ENCODE assay signal across 1 cellular context in genomic region chr11:43924112-43924855, GRCh38.
TF ChIP-seq lines count a peak whose summit lies in the region.

No MANE protein-coding gene starts in this region.

TF ChIP-seq in SK-N-SH treated with all-trans-retinoic acid at 6 μM for 48 hours, 23 proteins besides CTCF, POLR2A, EP300 and RAD21:
- TF ChIP-seq TSHZ2 (CRISPR knock-in tag; IDR thresholded peaks at IDR 0.05) (peak; percentile 24; the same call in 1 of the 2 replicates), ESRRG (CRISPR knock-in tag; IDR thresholded peaks at IDR 0.05) (no peak), ZNF70 (CRISPR knock-in tag; IDR thresholded peaks at IDR 0.05) (0 out of 2 replicates have a peak, but pooled peaks have one; percentile 2)
TF ChIP-seq in SK-N-SH treated with all-trans-retinoic acid at 6 μM for 48 hours: peak in this region for 2.
